Comparison of ENCODE assay signal across 29 cellular contexts in the genomic region with DNA sequence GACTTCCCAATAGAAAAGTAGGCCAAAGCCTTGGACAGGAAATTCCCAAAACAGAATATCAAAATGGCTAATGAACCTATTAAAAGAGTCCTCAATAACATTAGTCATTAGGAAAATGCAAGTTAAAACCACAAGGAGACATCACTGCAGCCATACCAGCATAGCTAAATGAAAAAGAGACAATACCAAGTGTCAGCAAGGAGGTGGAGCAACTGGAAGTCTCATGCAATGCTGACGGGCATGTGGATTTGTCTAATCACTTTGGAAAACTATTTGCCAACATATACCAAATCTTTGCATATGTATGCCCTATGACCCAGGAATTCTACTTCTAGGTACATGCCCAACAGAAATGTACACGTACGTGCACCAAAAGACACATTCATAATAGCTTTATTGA.
"Had no signal": no experiment of that assay in that cellular context is flagged by ENCODE, and none has a peak within 500 bp of the region (broad histone marks: within the 10 kb centered on the region; RNA-seq: fewer than 3 reads in every experiment).

No MANE protein-coding gene starts in this region.

- H3K9me3 ChIP-seq: ascending aorta, body of pancreas, breast epithelium, MG63, SJCRH30 had no signal

- H3K27ac ChIP-seq: ascending aorta, body of pancreas, SJCRH30, SK-N-MC, WERI-Rb-1 had no signal

- H3K27me3 ChIP-seq: ascending aorta, body of pancreas, breast epithelium, MG63, SJCRH30 had no signal

- DNase-seq: activated CD4-positive, alpha-beta T cell treated with anti-CD3 and anti-CD28 coated beads, Interleukin-2, amount 10 ng/mL, durations not matched to agents 24 days and 14 days; activated CD4-positive, alpha-beta T cell treated with anti-CD3 and anti-CD28 coated beads, Interleukin-2, amount 50 U/mL, for 4 hours; activated CD8-positive, alpha-beta T cell treated with anti-CD3 and anti-CD28 coated beads for 36 hours; activated gamma-delta T cell; activated naive CD4-positive, alpha-beta T cell treated with Interleukin-2 at 50 U/mL for 16 hours; activated naive CD8-positive, alpha-beta T cell treated with anti-CD3 and anti-CD28 coated beads, Interleukin-2, amount 10 ng/mL, durations not matched to agents 7 days and 5 days; activated T-cell treated with anti-CD3 and anti-CD28 coated beads, Interleukin-2, amount 50 U/mL, for 1 hour; activated T-cell treated with anti-CD3 and anti-CD28 coated beads, Interleukin-2, amount 50 U/mL, for 72 hours; amygdala; body of pancreas; Kasumi-1; MG63; NCI-H1048; NCI-H1105 treated with DMSO at 0.1 percent for 48 hours; NCI-H1436; NCI-H1694; NCI-H1930; NCI-H2081 treated with DMSO at 0.1 percent for 48 hours; NCI-H345; NCI-H524 treated with DMSO at 0.1 percent for 48 hours; SHP77; SJCRH30; T1000; WERI-Rb-1 had no signal

- H3K27ac Mint-ChIP-seq: activated CD4-positive, alpha-beta T cell treated with anti-CD3 and anti-CD28 coated beads, Interleukin-2, amount 10 ng/mL, durations not matched to agents 24 days and 14 days; activated CD8-positive, alpha-beta T cell treated with anti-CD3 and anti-CD28 coated beads for 36 hours; activated naive CD4-positive, alpha-beta T cell treated with anti-CD3 and anti-CD28 coated beads, Interleukin-2, amount 50 U/mL, for 24 hours; activated naive CD8-positive, alpha-beta T cell treated with anti-CD3 and anti-CD28 coated beads, Interleukin-2, amount 10 ng/mL, durations not matched to agents 7 days and 5 days; activated T-cell treated with anti-CD3 and anti-CD28 coated beads, Interleukin-2, amount 50 U/mL, for 72 hours; activated T-helper 17 cell treated with anti-CD3 and anti-CD28 coated beads, Interleukin-2, amount 50 U/mL, for 72 hours had no signal

- H3K4me1 ChIP-seq: ascending aorta, breast epithelium had no signal

- H3K36me3 ChIP-seq: ascending aorta, breast epithelium, MG63, SJCRH30, WERI-Rb-1 had no signal

- H3K4me3 ChIP-seq: ascending aorta, body of pancreas, breast epithelium, MG63, SJCRH30, SK-N-MC had no signal

- H3K4me3 Mint-ChIP-seq: activated CD4-positive, alpha-beta T cell treated with anti-CD3 and anti-CD28 coated beads, Interleukin-2, amount 10 ng/mL, durations not matched to agents 24 days and 14 days; activated CD8-positive, alpha-beta T cell treated with anti-CD3 and anti-CD28 coated beads for 36 hours; activated naive CD4-positive, alpha-beta T cell treated with anti-CD3 and anti-CD28 coated beads, Interleukin-2, amount 50 U/mL, for 24 hours; activated naive CD8-positive, alpha-beta T cell treated with anti-CD3 and anti-CD28 coated beads, Interleukin-2, amount 10 ng/mL, durations not matched to agents 7 days and 5 days; activated T-cell treated with anti-CD3 and anti-CD28 coated beads, Interleukin-2, amount 50 U/mL, for 72 hours; activated T-helper 17 cell treated with anti-CD3 and anti-CD28 coated beads, Interleukin-2, amount 50 U/mL, for 72 hours had no signal

- H3K9me3 Mint-ChIP-seq: activated CD4-positive, alpha-beta T cell treated with anti-CD3 and anti-CD28 coated beads, Interleukin-2, amount 10 ng/mL, durations not matched to agents 24 days and 14 days; activated CD8-positive, alpha-beta T cell treated with anti-CD3 and anti-CD28 coated beads for 36 hours; activated naive CD8-positive, alpha-beta T cell treated with anti-CD3 and anti-CD28 coated beads, Interleukin-2, amount 10 ng/mL, durations not matched to agents 7 days and 5 days; activated T-helper 17 cell treated with anti-CD3 and anti-CD28 coated beads, Interleukin-2, amount 50 U/mL, for 72 hours had no signal

- H3K36me3 Mint-ChIP-seq: activated naive CD4-positive, alpha-beta T cell treated with anti-CD3 and anti-CD28 coated beads, Interleukin-2, amount 50 U/mL, for 24 hours; activated naive CD8-positive, alpha-beta T cell treated with anti-CD3 and anti-CD28 coated beads, Interleukin-2, amount 10 ng/mL, durations not matched to agents 7 days and 5 days had no signal

- H3K4me1 Mint-ChIP-seq: activated CD4-positive, alpha-beta T cell treated with anti-CD3 and anti-CD28 coated beads, Interleukin-2, amount 10 ng/mL, durations not matched to agents 24 days and 14 days; activated naive CD4-positive, alpha-beta T cell treated with anti-CD3 and anti-CD28 coated beads, Interleukin-2, amount 50 U/mL, for 24 hours; activated T-helper 17 cell treated with anti-CD3 and anti-CD28 coated beads, Interleukin-2, amount 50 U/mL, for 72 hours had no signal
